Comparison of ENCODE assay signal across 12 cellular contexts in the genomic region with DNA sequence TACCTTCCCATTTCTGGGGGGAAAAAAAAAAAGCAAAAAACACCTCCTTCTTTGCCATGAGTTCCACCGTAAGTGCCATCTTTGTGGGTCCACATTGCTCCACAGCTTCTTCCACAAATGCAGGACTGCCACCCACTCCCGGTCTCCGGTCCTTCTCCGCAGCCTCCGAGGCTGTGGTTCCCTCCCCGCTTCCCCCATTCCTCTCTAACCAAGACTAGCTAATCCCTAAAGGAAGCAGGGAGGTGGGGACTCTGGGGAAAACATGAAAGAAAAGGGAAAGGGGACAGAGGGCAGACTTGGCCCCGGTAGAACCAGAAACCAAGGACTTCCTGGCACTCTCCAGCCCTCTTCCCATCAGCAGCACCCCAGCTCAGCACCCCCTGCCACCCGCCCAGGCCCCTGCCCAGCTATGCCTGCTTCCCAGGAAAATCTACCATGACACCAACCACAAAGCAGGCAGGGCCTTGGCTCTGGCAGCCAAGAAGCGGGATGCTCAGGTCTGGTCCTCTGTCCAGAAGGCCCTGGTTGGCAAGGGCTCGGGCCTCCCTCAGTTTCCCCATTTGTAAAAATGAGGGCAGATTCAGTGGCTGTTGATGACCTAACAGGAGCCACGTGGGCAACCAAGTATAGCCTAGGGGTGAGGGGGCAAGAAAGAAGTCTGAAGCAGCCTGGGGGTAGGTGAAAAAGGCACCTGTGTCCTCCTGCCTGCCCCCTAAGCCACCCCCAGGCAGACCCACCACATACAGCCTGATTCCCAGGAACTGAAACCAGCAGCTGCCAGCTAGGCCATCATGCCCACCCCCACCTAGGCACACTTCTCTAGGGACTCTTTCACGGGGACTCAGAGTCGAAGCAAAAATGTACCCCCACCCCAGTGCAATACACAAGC. TPM values are rescaled to one million over a fixed set of nuclear protein-coding genes. Genes with fewer than 3 reads are reported as not detected.
A peak's percentile ranks its signal among the peaks of the same experiment; 100 is the strongest.
DNase-seq lines count a peak whose midpoint lies in the region; ATAC-seq, FAIRE-seq and TF ChIP-seq lines count a peak whose summit lies in the region.
"Had no signal": no experiment of that assay in that cellular context is flagged by ENCODE, and none has a peak within 500 bp of the region (broad histone marks: within the 10 kb centered on the region; RNA-seq: fewer than 3 reads in every experiment).

No MANE protein-coding gene starts in this region.

- peaks cover 40% of the 10 kb centered on the region for H3K4me1 Mint-ChIP-seq in activated CD4-positive, alpha-beta T cell treated with anti-CD3 and anti-CD28 coated beads for 36 hours
- H3K4me1 Mint-ChIP-seq in mesothelial cell of epicardium (peaks cover 52% of the 10 kb centered on the region), T-helper 17 cell (peaks cover 27% of the 10 kb centered on the region)

- H3K4me1 ChIP-seq in ectodermal cell (ENCODE audit: control insufficient read depth, insufficient read depth, low read length) (peaks cover 48% of the 10 kb centered on the region), upper lobe of right lung (peaks cover 50% of the 10 kb centered on the region)

- H3K27me3 Mint-ChIP-seq in activated CD4-positive, alpha-beta T cell treated with anti-CD3 and anti-CD28 coated beads for 36 hours = peaks cover 5% of the 10 kb centered on the region
- no peaks in the 10 kb centered on the region for H3K27me3 Mint-ChIP-seq in mesothelial cell of epicardium (ENCODE audit: low read depth)
- no peaks in the 10 kb centered on the region for H3K27me3 Mint-ChIP-seq in T-helper 17 cell

- H3K27me3 ChIP-seq in ectodermal cell (ENCODE audit: control insufficient read depth, insufficient read depth, low read length, poor library complexity, severe bottlenecking) (peaks cover 24% of the 10 kb centered on the region), upper lobe of right lung (no peaks in the 10 kb centered on the region)

- no peak overlapping the region for H3K4me3 Mint-ChIP-seq in activated CD4-positive, alpha-beta T cell treated with anti-CD3 and anti-CD28 coated beads for 36 hours
- H3K4me3 Mint-ChIP-seq in mesothelial cell of epicardium (peak overlapping the region; percentile 89), T-helper 17 cell (no peak overlapping the region)

- TF ChIP-seq CTCF in mesothelial cell of epicardium (IDR thresholded peaks at IDR 0.05; ENCODE audit: unreplicated experiment) = no peak
- TF ChIP-seq CTCF in upper lobe of right lung (IDR thresholded peaks at IDR 0.05) = no peak

- peaks cover 8% of the 10 kb centered on the region for H3K36me3 ChIP-seq in ectodermal cell (ENCODE audit: control insufficient read depth, insufficient read depth, low read length)
- H3K36me3 ChIP-seq in upper lobe of right lung = peaks cover 22% of the 10 kb centered on the region

- H3K27ac Mint-ChIP-seq in activated CD4-positive, alpha-beta T cell treated with anti-CD3 and anti-CD28 coated beads for 36 hours = peak overlapping the region; percentile 8
- H3K27ac Mint-ChIP-seq in mesothelial cell of epicardium = peak overlapping the region; percentile 99
- no peak overlapping the region for H3K27ac Mint-ChIP-seq in T-helper 17 cell

- intact Hi-C loops in activated CD4-positive, alpha-beta T cell treated with anti-CD3 and anti-CD28 coated beads for 36 hours (cut with DNase I, micrococcal nuclease) = no loop called here
- intact Hi-C loops in upper lobe of right lung (cut with DNase I) = no loop called here

- no peaks in the 10 kb centered on the region for H3K36me3 Mint-ChIP-seq in activated CD4-positive, alpha-beta T cell treated with anti-CD3 and anti-CD28 coated beads for 36 hours (ENCODE audit: low read depth)
- H3K36me3 Mint-ChIP-seq in mesothelial cell of epicardium = peaks cover 8% of the 10 kb centered on the region
- H3K36me3 Mint-ChIP-seq in T-helper 17 cell (ENCODE audit: low read depth) = peaks cover 2% of the 10 kb centered on the region

- no peak for DNase-seq in activated CD4-positive, alpha-beta T cell treated with anti-CD3 and anti-CD28 coated beads for 36 hours
- DNase-seq in activated CD4-positive, alpha-beta T cell treated with anti-CD3 and anti-CD28 coated beads, Interleukin-2, amount 50 U/mL, for 4 hours = no peak
- DNase-seq in mesothelial cell of epicardium (ENCODE audit: low spot score in 2 of 2, unreplicated experiment in 2 of 2) (no peak), upper lobe of right lung (no peak), NCI-H1436 treated with DMSO at 0.1 percent for 48 hours (lab: John Stamatoyannopoulos, UW) (no peak), GM19239 (ENCODE audit: insufficient read length, low spot score) (no peak), T-helper 17 cell (no peak)
- DNase-seq: activated T-cell treated with anti-CD3 and anti-CD28 coated beads for 4 hours, foreskin fibroblast had no signal

- peak overlapping the region; percentile 67 for H3K4me3 ChIP-seq in ectodermal cell (ENCODE audit: insufficient read depth, low read depth, low read length)
- peak overlapping the region; percentile 62 for H3K4me3 ChIP-seq in upper lobe of right lung

- 26 to 29% methylated on average over 9 to 13 of the region's 13 CpGs for WGBS in ectodermal cell, 2 experiments

- FAIRE-seq in GM19239 (lab: Jason Lieb, UNC) = no peak
- FAIRE-seq: A204.1 had no signal

- H3K9me3 ChIP-seq in ectodermal cell (ENCODE audit: control insufficient read depth, low read length) (no peaks in the 10 kb centered on the region), upper lobe of right lung (no peaks in the 10 kb centered on the region), T-helper 17 cell (ENCODE audit: control insufficient read depth, low read length, poor library complexity, severe bottlenecking) (no peaks in the 10 kb centered on the region)

- POLR2A ChIA-PET in activated CD4-positive, alpha-beta T cell treated with anti-CD3 and anti-CD28 coated beads for 36 hours (lab: Charles Lee) = no interaction called here

- no peaks in the 10 kb centered on the region for H3K9me3 Mint-ChIP-seq in activated CD4-positive, alpha-beta T cell treated with anti-CD3 and anti-CD28 coated beads for 36 hours (ENCODE audit: low read depth)
- no peaks in the 10 kb centered on the region for H3K9me3 Mint-ChIP-seq in mesothelial cell of epicardium

- H3K27ac ChIP-seq in ectodermal cell (ENCODE audit: insufficient read depth, low read depth, low read length, poor library complexity, severe bottlenecking) = peak overlapping the region; percentile 9
- peak overlapping the region; percentile 89 for H3K27ac ChIP-seq in upper lobe of right lung
- H3K27ac ChIP-seq: KMS-11 had no signal

- ATAC-seq in activated CD4-positive, alpha-beta T cell treated with anti-CD3 and anti-CD28 coated beads for 36 hours = no peak
- ATAC-seq in upper lobe of right lung (no peak), T-helper 17 cell (no peak)

- CTCF ChIA-PET in activated CD4-positive, alpha-beta T cell treated with anti-CD3 and anti-CD28 coated beads for 36 hours (lab: Charles Lee) = interaction anchor here (0.6 to 0.8 kb wide), 2 partner anchors 10 to 14 kb away, joined by 3 read pairs; no protein-coding TSS in a partner anchor

RNA-seq across cellular contexts. Expression of a gene that starts 2.5 kb away (rescaled TPM):
- total RNA-seq in activated CD4-positive, alpha-beta T cell treated with anti-CD3 and anti-CD28 coated beads for 36 hours = under 1 TPM; 0.19 to 0.21 TPM
- 28.0 TPM for polyA plus RNA-seq in ectodermal cell (2013, experiment 1 of 4)
- 24.0 TPM for polyA plus RNA-seq in ectodermal cell (2013, experiment 2 of 4)
- 17.4 TPM for polyA plus RNA-seq in ectodermal cell (2013, experiment 3 of 4)
- polyA plus RNA-seq in ectodermal cell (2013, experiment 4 of 4) = 17.6 TPM
- total RNA-seq in mesothelial cell of epicardium (71.8 to 76.3 TPM (median 75.0 TPM) in 3 replicates), upper lobe of right lung (44.8 TPM), T-helper 17 cell (not detected)

RNA-seq across cellular contexts. Expression of a gene that starts 59.1 kb away (rescaled TPM):
- total RNA-seq in activated CD4-positive, alpha-beta T cell treated with anti-CD3 and anti-CD28 coated beads for 36 hours = 1 to 10 TPM; 4.9 to 6.5 TPM
- polyA plus RNA-seq in ectodermal cell (2013, experiment 1 of 4) = 19.8 TPM
- 22.4 TPM for polyA plus RNA-seq in ectodermal cell (2013, experiment 2 of 4)
- 14.9 TPM for polyA plus RNA-seq in ectodermal cell (2013, experiment 3 of 4)
- polyA plus RNA-seq in ectodermal cell (2013, experiment 4 of 4) = 15.8 TPM
- 85.3 to 88.3 TPM (median 86.6 TPM) in 3 replicates for total RNA-seq in mesothelial cell of epicardium
- total RNA-seq in upper lobe of right lung = 11.9 TPM
- total RNA-seq in T-helper 17 cell = 1 to 10 TPM; 9.1 to 9.3 TPM

Comparison
In these comparisons a context has a peak if more than half of its experiments do, and no peak if none do; other contexts are left out.
1. RNA of a gene that starts 2.5 kb away (total RNA-seq): 71.8 to 76.3 TPM in mesothelial cell of epicardium and 44.8 TPM in upper lobe of right lung (single experiment); not detected in T-helper 17 cell and 0.19 to 0.21 TPM in activated CD4-positive, alpha-beta T cell treated with anti-CD3 and anti-CD28 coated beads for 36 hours; every median in the first group is over 10 times any median in the second.